In the genomic region with DNA sequence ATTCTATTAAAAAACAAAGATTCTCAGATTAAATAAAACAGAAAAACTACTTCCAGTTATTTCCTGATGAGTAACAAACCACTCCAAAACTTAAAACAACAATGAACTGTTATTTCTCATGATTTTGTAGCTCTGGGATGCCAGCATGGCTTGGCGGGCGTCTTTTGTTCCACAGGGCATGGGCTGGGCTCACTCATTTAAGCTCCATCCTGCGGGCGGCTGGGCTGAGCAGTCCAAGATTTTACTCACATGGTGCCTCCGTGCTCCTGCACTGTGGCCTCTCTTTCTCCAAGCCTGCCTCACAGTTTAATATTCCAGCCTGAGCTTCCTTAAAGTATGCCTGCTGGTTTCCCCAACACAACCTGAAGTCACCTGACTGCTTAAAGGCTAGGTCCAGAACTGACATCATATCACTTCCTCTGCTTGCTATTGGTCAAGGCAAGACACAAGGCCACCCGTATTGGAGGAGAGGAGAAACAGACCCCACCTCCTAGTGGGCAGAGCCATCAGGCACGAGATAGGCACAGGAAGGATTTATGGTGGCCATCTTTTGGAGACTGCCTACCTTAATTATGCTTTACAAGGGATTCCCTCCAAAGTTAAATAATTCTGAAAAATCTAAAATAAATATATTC, we compare ENCODE assay signal across 1 cellular context.
TF ChIP-seq lines count a peak whose summit lies in the region.

No MANE protein-coding gene starts in this region.

TF ChIP-seq in SK-N-SH treated with all-trans-retinoic acid at 6 μM for 48 hours, 23 proteins besides CTCF, POLR2A, EP300 and RAD21 (continued from another document):
- TF ChIP-seq, protein P1, sequence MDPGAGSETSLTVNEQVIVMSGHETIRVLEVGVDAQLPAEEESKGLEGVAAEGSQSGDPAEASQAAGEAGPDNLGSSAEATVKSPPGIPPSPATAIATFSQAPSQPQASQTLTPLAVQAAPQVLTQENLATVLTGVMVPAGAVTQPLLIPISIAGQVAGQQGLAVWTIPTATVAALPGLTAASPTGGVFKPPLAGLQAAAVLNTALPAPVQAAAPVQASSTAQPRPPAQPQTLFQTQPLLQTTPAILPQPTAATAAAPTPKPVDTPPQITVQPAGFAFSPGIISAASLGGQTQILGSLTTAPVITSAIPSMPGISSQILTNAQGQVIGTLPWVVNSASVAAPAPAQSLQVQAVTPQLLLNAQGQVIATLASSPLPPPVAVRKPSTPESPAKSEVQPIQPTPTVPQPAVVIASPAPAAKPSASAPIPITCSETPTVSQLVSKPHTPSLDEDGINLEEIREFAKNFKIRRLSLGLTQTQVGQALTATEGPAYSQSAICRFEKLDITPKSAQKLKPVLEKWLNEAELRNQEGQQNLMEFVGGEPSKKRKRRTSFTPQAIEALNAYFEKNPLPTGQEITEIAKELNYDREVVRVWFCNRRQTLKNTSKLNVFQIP (CRISPR knock-in tag; IDR thresholded peaks at IDR 0.05; ENCODE audit: borderline replicate concordance, low read depth): no peak
- no peak for TF ChIP-seq ZFP30 (CRISPR knock-in tag; IDR thresholded peaks at IDR 0.05)
- TF ChIP-seq RARB (CRISPR knock-in tag; IDR thresholded peaks at IDR 0.05): no peak
- no peak for TF ChIP-seq ISL1 (CRISPR knock-in tag; IDR thresholded peaks at IDR 0.05)
- TF ChIP-seq GLIS3 (CRISPR knock-in tag; IDR thresholded peaks at IDR 0.05): no peak
- no peak for TF ChIP-seq SNAI2 (CRISPR knock-in tag; IDR thresholded peaks at IDR 0.05)
- no peak for TF ChIP-seq ZC3H10 (CRISPR knock-in tag; IDR thresholded peaks at IDR 0.05)
- TF ChIP-seq, protein P2, sequence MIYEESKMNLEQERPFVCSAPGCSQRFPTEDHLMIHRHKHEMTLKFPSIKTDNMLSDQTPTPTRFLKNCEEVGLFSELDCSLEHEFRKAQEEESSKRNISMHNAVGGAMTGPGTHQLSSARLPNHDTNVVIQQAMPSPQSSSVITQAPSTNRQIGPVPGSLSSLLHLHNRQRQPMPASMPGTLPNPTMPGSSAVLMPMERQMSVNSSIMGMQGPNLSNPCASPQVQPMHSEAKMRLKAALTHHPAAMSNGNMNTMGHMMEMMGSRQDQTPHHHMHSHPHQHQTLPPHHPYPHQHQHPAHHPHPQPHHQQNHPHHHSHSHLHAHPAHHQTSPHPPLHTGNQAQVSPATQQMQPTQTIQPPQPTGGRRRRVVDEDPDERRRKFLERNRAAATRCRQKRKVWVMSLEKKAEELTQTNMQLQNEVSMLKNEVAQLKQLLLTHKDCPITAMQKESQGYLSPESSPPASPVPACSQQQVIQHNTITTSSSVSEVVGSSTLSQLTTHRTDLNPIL (CRISPR knock-in tag; IDR thresholded peaks at IDR 0.05; ENCODE audit: low read depth): no peak
